ENCODE assay signal across 13 cellular contexts in the genomic region with DNA sequence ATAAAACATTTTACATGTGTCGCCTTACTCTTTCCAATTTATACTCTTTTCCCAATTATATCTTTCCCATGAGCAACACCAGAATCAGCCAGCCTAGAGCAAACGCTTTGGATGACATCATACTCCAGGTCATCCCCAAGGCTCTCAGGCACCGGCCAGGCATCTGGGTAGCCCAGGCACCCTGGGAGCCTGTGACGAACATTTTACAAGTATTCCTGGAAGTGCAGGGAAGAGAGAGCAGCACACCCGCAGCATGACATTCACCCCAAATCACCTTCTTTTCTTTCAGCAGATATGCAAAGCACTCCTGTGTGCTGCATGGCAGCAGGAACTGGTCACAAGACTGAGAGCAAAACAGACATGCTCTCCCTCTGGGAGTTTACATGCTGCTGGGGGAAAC.
"Had no signal": no experiment of that assay in that cellular context is flagged by ENCODE, and none has a peak within 500 bp of the region (broad histone marks: within the 10 kb centered on the region; RNA-seq: fewer than 3 reads in every experiment).

No MANE protein-coding gene starts in this region.

- H3K36me3 Mint-ChIP-seq: activated naive CD4-positive, alpha-beta T cell treated with anti-CD3 and anti-CD28 coated beads, Interleukin-2, amount 50 U/mL, for 72 hours; brain had no signal

- H3K4me3 ChIP-seq: left lung, transverse colon had no signal

- H3K4me1 ChIP-seq: left lung, parathyroid adenoma, transverse colon had no signal

- DNase-seq: activated CD4-positive, alpha-beta T cell treated with anti-CD3 and anti-CD28 coated beads, Interleukin-2, amount 50 U/mL, for 1 hour; activated effector memory CD4-positive, alpha-beta T cell treated with anti-CD3 and anti-CD28 coated beads, Interleukin-2, amount 50 U/mL, for 16 hours; amniotic stem cell; left lung; small intestine; substantia nigra; T-helper 2 cell; transverse colon had no signal

- H3K36me3 ChIP-seq: left lung, transverse colon had no signal

- H3K27me3 ChIP-seq: left lung, transverse colon had no signal

- H3K9me3 Mint-ChIP-seq: activated naive CD4-positive, alpha-beta T cell treated with anti-CD3 and anti-CD28 coated beads, Interleukin-2, amount 50 U/mL, for 72 hours had no signal

- H3K27ac Mint-ChIP-seq: activated naive CD4-positive, alpha-beta T cell treated with anti-CD3 and anti-CD28 coated beads, Interleukin-2, amount 50 U/mL, for 72 hours had no signal

- H3K4me3 Mint-ChIP-seq: brain, neural crest cell had no signal

- H3K9me3 ChIP-seq: transverse colon had no signal

- H3K27ac ChIP-seq: left lung, parathyroid adenoma, transverse colon had no signal

- H2AFZ ChIP-seq: parathyroid adenoma had no signal

- ATAC-seq: activated naive CD4-positive, alpha-beta T cell treated with anti-CD3 and anti-CD28 coated beads, Interleukin-2, amount 50 U/mL, for 72 hours; esophagus mucosa; left lung had no signal

- H3K79me2 ChIP-seq: parathyroid adenoma had no signal

- H3K9ac ChIP-seq: parathyroid adenoma had no signal
